28 cellular contexts compared by ENCODE assay signal in the genomic region with DNA sequence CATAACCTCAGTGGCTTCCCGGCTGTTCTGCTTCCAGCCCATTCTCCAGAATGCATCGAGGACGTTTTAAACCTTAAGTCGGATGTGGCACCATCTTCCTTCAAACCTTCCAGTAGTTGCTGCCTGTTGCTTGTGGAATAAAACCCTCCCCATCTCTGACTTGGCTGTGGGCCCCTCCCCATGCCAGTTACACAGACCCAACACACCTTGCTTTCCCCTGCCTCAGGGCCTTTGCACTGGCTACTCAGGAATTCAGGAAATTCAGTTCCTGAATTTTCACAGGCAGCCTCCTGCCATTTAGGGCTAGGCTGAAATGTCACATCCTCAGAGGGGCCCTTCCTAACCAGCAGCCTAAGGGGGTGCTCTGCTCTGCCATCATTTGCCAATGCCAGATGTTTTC. TPM values are rescaled to one million over a fixed set of nuclear protein-coding genes. Genes with fewer than 3 reads are reported as not detected.
A peak's percentile ranks its signal among the peaks of the same experiment; 100 is the strongest.
DNase-seq lines count a peak whose midpoint lies in the region; ATAC-seq, FAIRE-seq and TF ChIP-seq lines count a peak whose summit lies in the region.
"Had no signal": no experiment of that assay in that cellular context is flagged by ENCODE, and none has a peak within 500 bp of the region (broad histone marks: within the 10 kb centered on the region; RNA-seq: fewer than 3 reads in every experiment).

No MANE protein-coding gene starts in this region.

- no peak overlapping the region for H3K4me3 Mint-ChIP-seq in IgD-negative memory B cell
- no peak overlapping the region for H3K4me3 Mint-ChIP-seq in activated CD8-positive, alpha-beta T cell treated with anti-CD3 and anti-CD28 coated beads for 36 hours
- H3K4me3 Mint-ChIP-seq: CD4-positive, alpha-beta T cell; H9; HFFc6 had no signal

- no peak overlapping the region for H2BK20ac ChIP-seq in H1 (ENCODE audit: low read length)

- peaks cover 0 to 12% (median 8%) of the 10 kb centered on the region in 4 experiments; a peak in 6 of 7 replicates for H3K4me1 ChIP-seq in H1 (replicated peaks in 1 of 4; ENCODE audit: control insufficient read depth in 3 of 4, insufficient read depth in 4 of 4, low read length in 3 of 4)
- H3K4me1 ChIP-seq: BE2C had no signal

- H3K4me3 ChIP-seq in H1 (ENCODE audit: extremely low read depth in 1 of 4, insufficient read depth in 2 of 4, low read depth in 3 of 4, low read length in 4 of 4): no peak overlapping the region
- H3K4me3 ChIP-seq: A549; BLaER1 treated with 17β-estradiol and CSF1 and Interleukin-3, amounts not matched to agents 10 nM and 100 nM; GM23248 had no signal

- peaks cover 0 to 17% (median 14%) of the 10 kb centered on the region in 4 experiments; a peak in 5 of 7 replicates for H3K27me3 ChIP-seq in H1 (replicated peaks in 1 of 4; ENCODE audit: control insufficient read depth in 3 of 4, extremely low read depth in 1 of 4, insufficient read depth in 3 of 4, low read length in 3 of 4)
- H3K27me3 ChIP-seq: BE2C had no signal

- no peaks in the 10 kb centered on the region for H4K20me1 ChIP-seq in H1 (replicated peaks in 1 of 2; ENCODE audit: control insufficient read depth in 1 of 2, insufficient read depth in 2 of 2, low read length in 2 of 2)
- H4K20me1 ChIP-seq: BLaER1 treated with 17β-estradiol and CSF1 and Interleukin-3, amounts not matched to agents 10 nM and 100 nM had no signal

- H2BK120ac ChIP-seq in H1 (replicated peaks; ENCODE audit: low read depth, low read length): no peak overlapping the region

- POLR2A ChIA-PET in H1 (lab: Charles Lee; ENCODE audit: partially characterized antibody): no interaction called here
- POLR2A ChIA-PET in activated CD8-positive, alpha-beta T cell treated with anti-CD3 and anti-CD28 coated beads for 36 hours (lab: Charles Lee): interaction anchor here (0.9 kb wide), 1 partner anchor 18 kb away, joined by 3 read pairs; no protein-coding TSS in a partner anchor

- H3K14ac ChIP-seq in H1 (ENCODE audit: insufficient read length): no peak overlapping the region

- intact Hi-C loops in activated CD8-positive, alpha-beta T cell treated with anti-CD3 and anti-CD28 coated beads for 36 hours (cut with micrococcal nuclease): no loop called here

- no peak overlapping the region for H2BK12ac ChIP-seq in H1 (ENCODE audit: low read depth, low read length)

- CTCF ChIA-PET in H1 (lab: Charles Lee; ENCODE audit: partially characterized antibody): interaction anchor here (1.4 to 1.5 kb wide), 2 partner anchors 52 to 99 kb away, joined by 3 to 4 read pairs; no protein-coding TSS in a partner anchor
- CTCF ChIA-PET in activated CD8-positive, alpha-beta T cell treated with anti-CD3 and anti-CD28 coated beads for 36 hours (lab: Charles Lee): interaction anchor here (3.7 kb wide), 1 partner anchor 53 kb away, joined by 15 read pairs; no protein-coding TSS in a partner anchor

- no peak overlapping the region for H3K27ac ChIP-seq in H1 (ENCODE audit: low read depth, low read length)
- H3K27ac ChIP-seq: A549; BLaER1 treated with 17β-estradiol and CSF1 and Interleukin-3, amounts not matched to agents 10 nM and 100 nM; GM23248 had no signal

- no peak overlapping the region for H2BK5ac ChIP-seq in H1 (ENCODE audit: low read depth, low read length)

- H3K27me3 Mint-ChIP-seq in IgD-negative memory B cell: peaks cover 25% of the 10 kb centered on the region
- H3K27me3 Mint-ChIP-seq in activated CD8-positive, alpha-beta T cell treated with anti-CD3 and anti-CD28 coated beads for 36 hours: peaks cover 25% of the 10 kb centered on the region

- H3K23ac ChIP-seq in H1 (ENCODE audit: insufficient read length): no peak overlapping the region

- peaks cover 4% of the 10 kb centered on the region for H3K36me3 Mint-ChIP-seq in IgD-negative memory B cell
- peaks cover 1% of the 10 kb centered on the region for H3K36me3 Mint-ChIP-seq in activated CD8-positive, alpha-beta T cell treated with anti-CD3 and anti-CD28 coated beads for 36 hours (ENCODE audit: low read depth)
- H3K36me3 Mint-ChIP-seq: CD14-positive monocyte had no signal

- H4K8ac ChIP-seq in H1 (ENCODE audit: extremely low read depth, insufficient read depth, low read length): no peak overlapping the region

- no peak overlapping the region for H3K4ac ChIP-seq in H1 (replicated peaks; ENCODE audit: insufficient read length, low read depth, low read length)

- TF ChIP-seq CTCF in H1 (IDR thresholded peaks at IDR 0.05; ENCODE audit: control extremely low read depth in 1 of 3, insufficient read depth in 1 of 3, low read depth in 1 of 3, low read length in 3 of 3): no peak
- TF ChIP-seq CTCF in activated CD8-positive, alpha-beta T cell treated with anti-CD3 and anti-CD28 coated beads for 36 hours (IDR thresholded peaks at IDR 0.05): no peak

- no peaks in the 10 kb centered on the region for H3K36me3 ChIP-seq in H1 (ENCODE audit: control insufficient read depth in 2 of 4, insufficient read depth in 4 of 4, low read length in 3 of 4)
- H3K36me3 ChIP-seq: BE2C; BLaER1 treated with 17β-estradiol and CSF1 and Interleukin-3, amounts not matched to agents 10 nM and 100 nM had no signal

- H4K5ac ChIP-seq in H1 (ENCODE audit: insufficient read length, low read depth, low read length): no peak overlapping the region

- peak overlapping the region in 2 of 3 donors; percentile 28 to 39 for H3K27ac Mint-ChIP-seq in IgD-negative memory B cell
- no peak overlapping the region for H3K27ac Mint-ChIP-seq in activated CD8-positive, alpha-beta T cell treated with anti-CD3 and anti-CD28 coated beads for 36 hours
- H3K27ac Mint-ChIP-seq: CD4-positive, alpha-beta T cell; H9; HFFc6 had no signal

- no peaks in the 10 kb centered on the region for H3K9me3 Mint-ChIP-seq in IgD-negative memory B cell
- H3K9me3 Mint-ChIP-seq in activated CD8-positive, alpha-beta T cell treated with anti-CD3 and anti-CD28 coated beads for 36 hours: no peaks in the 10 kb centered on the region
- H3K9me3 Mint-ChIP-seq: CD4-positive, alpha-beta T cell; CD8-positive, alpha-beta memory T cell; H9; HFFc6 had no signal

- no peak overlapping the region for H3K9ac ChIP-seq in H1 (replicated peaks in 1 of 4; ENCODE audit: extremely low read depth in 1 of 4, low read depth in 3 of 4, low read length in 3 of 4)
- H3K9ac ChIP-seq: BLaER1 treated with 17β-estradiol and CSF1 and Interleukin-3, amounts not matched to agents 10 nM and 100 nM; GM23248 had no signal

- 89% methylated on average over 4 of the region's 4 CpGs; no CpG with 5 or more reads in 1 of the 2 experiments for WGBS in H1 (ENCODE audit: extremely low coverage in 1 of 2, insufficient coverage in 1 of 2, insufficient read length in 1 of 2, insufficient replicate concordance in 2 of 2, low coverage in 1 of 2, low lambda C conversion rate in 2 of 2, missing lambda C conversion rate in 1 of 2), 2 experiments

- H3K4me1 Mint-ChIP-seq in IgD-negative memory B cell: peaks cover 4 to 14% (median 9%) of the 10 kb centered on the region in 3 donors
- peaks cover 20% of the 10 kb centered on the region for H3K4me1 Mint-ChIP-seq in activated CD8-positive, alpha-beta T cell treated with anti-CD3 and anti-CD28 coated beads for 36 hours (ENCODE audit: low read depth)

- no peaks in the 10 kb centered on the region for H3K9me3 ChIP-seq in H1 (ENCODE audit: insufficient read depth in 2 of 2, low read depth in 1 of 2, low read length in 1 of 2)
- H3K9me3 ChIP-seq: A549; BE2C; BLaER1 treated with 17β-estradiol and CSF1 and Interleukin-3, amounts not matched to agents 10 nM and 100 nM had no signal

- no peak overlapping the region for H3K18ac ChIP-seq in H1 (ENCODE audit: extremely low read depth, low read length)

- no peaks in the 10 kb centered on the region for H3K79me2 ChIP-seq in H1 (ENCODE audit: control insufficient read depth in 1 of 2, insufficient read depth in 2 of 2, low read length in 2 of 2)

- H2BK15ac ChIP-seq in H1 (ENCODE audit: low read length): no peak overlapping the region

- DNase-seq in GM12891 (ENCODE audit: insufficient read length, low spot score): no peak
- DNase-seq in H1 (ENCODE audit: low read depth in 1 of 2, low spot score in 2 of 2): no peak
- no peak for DNase-seq in stimulated activated CD4-positive, alpha-beta T cell treated with anti-CD3 and anti-CD28 coated beads, Interleukin-4, amount 100 ng/mL, for 4 hours
- DNase-seq in superior temporal gyrus (ENCODE audit: extremely low spot score): no peak
- DNase-seq in activated CD8-positive, alpha-beta T cell treated with anti-CD3 and anti-CD28 coated beads for 36 hours: no peak
- DNase-seq in RPMI8226: no peak
- DNase-seq: 8988T; ACHN; AML-193; BE2C; CD4-positive, alpha-beta T cell; CD8-positive, alpha-beta memory T cell; DMS 273 treated with DMSO at 0.1 percent for 48 hours; DMS79; EL; GF-D8; GM23248; H9; HFFc6 had no signal

- H2AFZ ChIP-seq in H1 (ENCODE audit: low read length): no peak overlapping the region
- H2AFZ ChIP-seq: GM23248 had no signal

- H3K56ac ChIP-seq in H1 (replicated peaks; ENCODE audit: insufficient read length, low read depth, low read length): no peak overlapping the region

- ATAC-seq in activated CD8-positive, alpha-beta T cell treated with anti-CD3 and anti-CD28 coated beads for 36 hours: no peak
- ATAC-seq: A549, HCT116 had no signal

- no peak overlapping the region for H3K4me2 ChIP-seq in H1 (ENCODE audit: insufficient read depth in 1 of 2, low read depth in 2 of 2, low read length in 2 of 2)
- H3K4me2 ChIP-seq: A549 had no signal

- FAIRE-seq in GM12891 (lab: Jason Lieb, UNC) (no peak), H1 (lab: Jason Lieb, UNC) (no peak)
- FAIRE-seq: A549, D721Med, GM12892 had no signal

- H4K91ac ChIP-seq in H1 (replicated peaks; ENCODE audit: insufficient read length, low read length): no peak overlapping the region

- no peak for TF ChIP-seq RAD21 in H1 (IDR thresholded peaks at IDR 0.05 in 1 of 2, conservative IDR thresholded peaks at IDR 0.05 in 1 of 2; ENCODE audit: low read depth in 2 of 2, low read length in 2 of 2)

- TF ChIP-seq POLR2A in GM12891 (IDR thresholded peaks at IDR 0.05; ENCODE audit: low read depth, low read length): no peak; the same call in 1 of the 2 replicates
- TF ChIP-seq POLR2A in H1 (IDR thresholded peaks at IDR 0.05; ENCODE audit: control extremely low read depth in 1 of 2, low read depth in 2 of 2, low read length in 2 of 2): no peak

- no peak for TF ChIP-seq EP300 in H1 (IDR thresholded peaks at IDR 0.05; ENCODE audit: borderline replicate concordance in 1 of 2, low read depth in 2 of 2, low read length in 2 of 2)

- H3K23me2 ChIP-seq in H1 (ENCODE audit: low read depth, low read length): peaks cover 3% of the 10 kb centered on the region; the same call in 1 of the 2 replicates

- no peak overlapping the region for H2AK5ac ChIP-seq in H1 (ENCODE audit: low read depth, low read length)

- H3K79me1 ChIP-seq in H1 (ENCODE audit: low read depth, low read length): no peaks in the 10 kb centered on the region

RNA-seq across cellular contexts. Expression of a gene that starts 5.0 kb away (rescaled TPM):
- 0.18 TPM for polyA plus RNA-seq in GM12891 (2012; ENCODE audit: low read depth, missing spikeins)
- polyA plus RNA-seq in IgD-negative memory B cell (not detected), H1 (2011; rRNA removed) (5.8 and 8.3 TPM in 2 replicates)
- total RNA-seq in H1 (2021; fragmentation: NEBNext Ultra II Directional; extraction: Animal tissue kit (Norgen Biotek cat#: 25700)): 6.5 and 6.6 TPM in 2 replicates
- polyA plus RNA-seq in H1 (2011; cell fraction: cytosol; rRNA removed): 6.6 TPM
- polyA plus RNA-seq in H1 (2011; cell fraction: nucleus; rRNA removed): 14.4 TPM
- polyA plus RNA-seq in H1 (2012, experiment 1 of 2): 3.3 to 6.4 TPM (median 5.3 TPM) in 4 replicates
- 4.8 TPM for polyA plus RNA-seq in H1 (2012, experiment 2 of 2)
- polyA plus RNA-seq in H1 (2013, experiment 1 of 2): 3.7 TPM
- 4.0 TPM for polyA plus RNA-seq in H1 (2013, experiment 2 of 2)
- polyA minus RNA-seq in H1 (2011; rRNA and poly(A)+ RNA removed): 4.4 and 4.9 TPM in 2 replicates
- 6.7 TPM for polyA minus RNA-seq in H1 (2011; cell fraction: cytosol; rRNA and poly(A)+ RNA removed)
- 6.8 TPM for polyA minus RNA-seq in H1 (2011; cell fraction: nucleus; rRNA and poly(A)+ RNA removed)
- total RNA-seq in activated CD8-positive, alpha-beta T cell treated with anti-CD3 and anti-CD28 coated beads for 36 hours: under 1 TPM; 0.29 to 0.34 TPM
- total RNA-seq: G401, GM23248, H4, HFFc6 had no signal
- polyA plus RNA-seq: CD14-positive monocyte; CD8-positive, alpha-beta memory T cell; GM23248 had no signal

RNA-seq across cellular contexts. Expression of a gene that starts 16.9 kb away (rescaled TPM):
- 1.7 TPM for polyA plus RNA-seq in GM12891 (2012; ENCODE audit: low read depth, missing spikeins)
- polyA plus RNA-seq in IgD-negative memory B cell (not detected), H1 (2011; rRNA removed) (1.4 and 2.2 TPM in 2 replicates)
- 0.60 and 0.75 TPM in 2 replicates for total RNA-seq in H1 (2021; fragmentation: NEBNext Ultra II Directional; extraction: Animal tissue kit (Norgen Biotek cat#: 25700))
- 1.4 TPM for polyA plus RNA-seq in H1 (2011; cell fraction: cytosol; rRNA removed)
- polyA plus RNA-seq in H1 (2011; cell fraction: nucleus; rRNA removed): 2.5 TPM
- polyA plus RNA-seq in H1 (2012, experiment 1 of 2): 0.28 to 1.2 TPM (median 0.73 TPM) in 4 replicates
- polyA plus RNA-seq in H1 (2012, experiment 2 of 2): 0.54 TPM
- polyA plus RNA-seq in H1 (2013, experiment 1 of 2): 0.67 TPM
- polyA plus RNA-seq in H1 (2013, experiment 2 of 2): 0.46 TPM
- polyA minus RNA-seq in H1 (2011; rRNA and poly(A)+ RNA removed): 1.2 and 1.6 TPM in 2 replicates
- polyA minus RNA-seq in H1 (2011; cell fraction: cytosol; rRNA and poly(A)+ RNA removed): 1.8 TPM
- polyA minus RNA-seq in H1 (2011; cell fraction: nucleus; rRNA and poly(A)+ RNA removed): 1.8 TPM
- total RNA-seq in activated CD8-positive, alpha-beta T cell treated with anti-CD3 and anti-CD28 coated beads for 36 hours: 1 to 10 TPM; 1.8 to 2.7 TPM
- total RNA-seq: GM23248, H4 had no signal
- polyA plus RNA-seq: A549, CD14-positive monocyte, GM23248 had no signal

RNA-seq across cellular contexts. Expression of a gene that starts 23.8 kb away (rescaled TPM):
- 84.2 TPM for polyA plus RNA-seq in GM12891 (2012; ENCODE audit: low read depth, missing spikeins)
- polyA plus RNA-seq in IgD-negative memory B cell (55.6 TPM), H1 (2011; rRNA removed) (10.4 and 11.7 TPM in 2 replicates)
- 8.7 and 10.1 TPM in 2 replicates for total RNA-seq in H1 (2021; fragmentation: NEBNext Ultra II Directional; extraction: Animal tissue kit (Norgen Biotek cat#: 25700))
- polyA plus RNA-seq in H1 (2011; cell fraction: cytosol; rRNA removed): 8.4 TPM
- polyA plus RNA-seq in H1 (2011; cell fraction: nucleus; rRNA removed): 21.7 TPM
- 5.9 to 8.2 TPM (median 7.6 TPM) in 4 replicates for polyA plus RNA-seq in H1 (2012, experiment 1 of 2)
- 9.0 TPM for polyA plus RNA-seq in H1 (2012, experiment 2 of 2)
- 3.6 TPM for polyA plus RNA-seq in H1 (2013, experiment 1 of 2)
- polyA plus RNA-seq in H1 (2013, experiment 2 of 2): 3.2 TPM
- polyA minus RNA-seq in H1 (2011; rRNA and poly(A)+ RNA removed): 5.5 and 5.9 TPM in 2 replicates
- 5.7 TPM for polyA minus RNA-seq in H1 (2011; cell fraction: cytosol; rRNA and poly(A)+ RNA removed)
- polyA minus RNA-seq in H1 (2011; cell fraction: nucleus; rRNA and poly(A)+ RNA removed): 26.8 TPM
- total RNA-seq in activated CD8-positive, alpha-beta T cell treated with anti-CD3 and anti-CD28 coated beads for 36 hours: 100 to 1,000 TPM; 311 to 313 TPM

Comparison
In these comparisons a context has a peak if more than half of its experiments do, and no peak if none do; other contexts are left out.
1. RNA of a gene that starts 23.8 kb away (total RNA-seq): 311 to 313 TPM in activated CD8-positive, alpha-beta T cell treated with anti-CD3 and anti-CD28 coated beads for 36 hours; 8.7 to 10.1 TPM in H1; every median in the first group is over 10 times any median in the second.